13 cellular contexts compared by ENCODE assay signal in the genomic region with DNA sequence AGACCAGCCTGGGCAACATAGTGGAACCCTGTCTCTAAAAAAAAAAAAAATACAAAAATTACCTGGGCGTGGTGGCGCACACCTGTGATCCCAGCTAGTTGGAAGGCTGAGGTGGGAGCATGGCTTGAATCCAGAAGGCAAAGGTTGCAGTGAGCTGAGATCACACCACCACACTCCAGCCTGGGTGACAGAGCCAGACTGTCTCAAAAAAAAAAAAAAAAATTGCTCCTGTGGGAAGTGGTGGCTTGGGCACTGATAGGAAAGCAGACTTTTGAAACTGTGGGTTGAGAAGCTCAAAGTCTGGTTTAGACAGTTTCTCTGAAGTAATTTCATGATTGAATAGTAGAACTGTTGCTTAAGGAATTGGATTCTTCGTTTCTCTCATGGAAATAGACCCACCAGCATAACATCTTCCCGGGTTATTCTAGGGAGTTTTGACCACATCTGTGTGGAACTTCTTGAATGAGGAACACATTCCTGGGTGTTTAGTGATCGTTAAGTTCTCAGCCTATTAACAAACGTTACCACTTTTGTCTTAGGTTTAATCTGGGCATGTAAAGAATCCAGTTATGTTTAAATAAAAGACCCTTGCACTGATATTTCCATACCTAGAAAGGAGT. TPM values are rescaled to one million over a fixed set of nuclear protein-coding genes. Genes with fewer than 3 reads are reported as not detected.
DNase-seq lines count a peak whose midpoint lies in the region; ATAC-seq, FAIRE-seq and TF ChIP-seq lines count a peak whose summit lies in the region.
"Had no signal": no experiment of that assay in that cellular context is flagged by ENCODE, and none has a peak within 500 bp of the region (broad histone marks: within the 10 kb centered on the region; RNA-seq: fewer than 3 reads in every experiment).

No MANE protein-coding gene starts in this region.

- H3K27me3 Mint-ChIP-seq in activated T-helper 1 cell treated with anti-CD3 and anti-CD28 coated beads, Interleukin-12 subunit alpha, Interleukin-12 subunit beta, Interleukin-2, Interleukin-4 antibody, amounts not matched to agents 30 ng/mL and 10 ng/mL and 1 ng/mL, durations not matched to agents 14 hours and 24 hours and 36 hours (ENCODE audit: insufficient read depth): peaks cover 11% of the 10 kb centered on the region

- intact Hi-C loops in ascending aorta (cut with DNase I): loop anchor here (1.0 to 5.0 kb wide), 6 partner anchors 22 to 422 kb away; a partner anchor contains a TSS
- intact Hi-C loops in left colon (cut with DNase I, micrococcal nuclease): loop anchor here in 1 of 2 donors (2.0 kb wide), 1 partner anchor 64 kb away; no protein-coding TSS in a partner anchor
- intact Hi-C loops in activated T-helper 1 cell treated with anti-CD3 and anti-CD28 coated beads, Interleukin-12 subunit alpha, Interleukin-12 subunit beta, Interleukin-2, Interleukin-4 antibody, amounts not matched to agents 30 ng/mL and 10 ng/mL and 1 ng/mL, durations not matched to agents 14 hours and 24 hours and 36 hours (cut with micrococcal nuclease): loop anchor here (1.0 to 2.0 kb wide), 2 partner anchors 63 to 450 kb away; no protein-coding TSS in a partner anchor

- H3K4me3 ChIP-seq in ascending aorta: no peak overlapping the region
- H3K4me3 ChIP-seq in small intestine (ENCODE audit: low read depth in 1 of 2, low read length in 2 of 2): no peak overlapping the region

- no peaks in the 10 kb centered on the region for H3K36me3 ChIP-seq in ascending aorta
- H3K36me3 ChIP-seq in small intestine (ENCODE audit: control insufficient read depth in 2 of 2, insufficient read depth in 2 of 2, low read length in 2 of 2): no peaks in the 10 kb centered on the region

- DNase-seq in ELR (ENCODE audit: low read depth) (peak; percentile 47), ascending aorta (ENCODE audit: low spot score in 2 of 2) (no peak), left colon (peak in 1 of 2 donors; percentile 33), small intestine (peak; percentile 79), NCI-H510A (lab: John Stamatoyannopoulos, UW) (no peak), NCI-H2171 (lab: John Stamatoyannopoulos, UW) (no peak)
- no peak for DNase-seq in activated T-helper 1 cell treated with anti-CD3 and anti-CD28 coated beads, Interleukin-12 subunit alpha, Interleukin-12 subunit beta, Interleukin-2, Interleukin-4 antibody, amounts not matched to agents 30 ng/mL and 10 ng/mL and 1 ng/mL, durations not matched to agents 14 hours and 24 hours and 36 hours (ENCODE audit: low spot score)
- DNase-seq: DND-41; NK-92 treated with Interleukin-12 subunit alpha and Interleukin-12 subunit beta, amount 100 ng/mL, for 24 hours; occipital lobe had no signal

- H3K27ac Mint-ChIP-seq in activated T-helper 1 cell treated with anti-CD3 and anti-CD28 coated beads, Interleukin-12 subunit alpha, Interleukin-12 subunit beta, Interleukin-2, Interleukin-4 antibody, amounts not matched to agents 30 ng/mL and 10 ng/mL and 1 ng/mL, durations not matched to agents 14 hours and 24 hours and 36 hours: no peak overlapping the region

- H3K9me3 ChIP-seq in ascending aorta (no peaks in the 10 kb centered on the region), small intestine (ENCODE audit: control insufficient read depth, low read depth) (no peaks in the 10 kb centered on the region)

- no peaks in the 10 kb centered on the region for H3K36me3 Mint-ChIP-seq in activated T-helper 1 cell treated with anti-CD3 and anti-CD28 coated beads, Interleukin-12 subunit alpha, Interleukin-12 subunit beta, Interleukin-2, Interleukin-4 antibody, amounts not matched to agents 30 ng/mL and 10 ng/mL and 1 ng/mL, durations not matched to agents 14 hours and 24 hours and 36 hours (ENCODE audit: low read depth)
- H3K36me3 Mint-ChIP-seq: CD14-positive monocyte had no signal

- H3K27ac ChIP-seq in ascending aorta: peak overlapping the region; percentile 65 to 76
- peak overlapping the region in 1 of 2 donors; percentile 69 for H3K27ac ChIP-seq in small intestine (ENCODE audit: low read depth in 1 of 2, low read length in 1 of 2)

- peaks cover 15% of the 10 kb centered on the region for H3K4me1 Mint-ChIP-seq in activated T-helper 1 cell treated with anti-CD3 and anti-CD28 coated beads, Interleukin-12 subunit alpha, Interleukin-12 subunit beta, Interleukin-2, Interleukin-4 antibody, amounts not matched to agents 30 ng/mL and 10 ng/mL and 1 ng/mL, durations not matched to agents 14 hours and 24 hours and 36 hours (ENCODE audit: low read depth)

- no peaks in the 10 kb centered on the region for H3K9me3 Mint-ChIP-seq in activated T-helper 1 cell treated with anti-CD3 and anti-CD28 coated beads, Interleukin-12 subunit alpha, Interleukin-12 subunit beta, Interleukin-2, Interleukin-4 antibody, amounts not matched to agents 30 ng/mL and 10 ng/mL and 1 ng/mL, durations not matched to agents 14 hours and 24 hours and 36 hours
- H3K9me3 Mint-ChIP-seq: CD14-positive monocyte had no signal

- no peak for FAIRE-seq in small intestine (lab: Jason Lieb, UNC)
- FAIRE-seq: H1 had no signal

- no peak overlapping the region for H3K4me3 Mint-ChIP-seq in activated T-helper 1 cell treated with anti-CD3 and anti-CD28 coated beads, Interleukin-12 subunit alpha, Interleukin-12 subunit beta, Interleukin-2, Interleukin-4 antibody, amounts not matched to agents 30 ng/mL and 10 ng/mL and 1 ng/mL, durations not matched to agents 14 hours and 24 hours and 36 hours

- TF ChIP-seq CTCF in ascending aorta (IDR thresholded peaks at IDR 0.05): no peak

- WGBS in small intestine, 3 donors: 40 to 58% (median 42%) methylated on average over 6 of the region's 6 CpGs

- H3K27me3 ChIP-seq in ascending aorta: no peaks in the 10 kb centered on the region
- no peaks in the 10 kb centered on the region for H3K27me3 ChIP-seq in small intestine (ENCODE audit: control insufficient read depth in 2 of 2, insufficient read depth in 2 of 2, low read length in 2 of 2)

- peaks cover 9 to 24% of the 10 kb centered on the region in 2 donors for H3K4me1 ChIP-seq in ascending aorta
- H3K4me1 ChIP-seq in small intestine (ENCODE audit: control insufficient read depth in 2 of 2, insufficient read depth in 1 of 2, low read depth in 1 of 2, low read length in 1 of 2): no peaks in the 10 kb centered on the region

- ATAC-seq in left colon: peak; percentile 85
- no peak for ATAC-seq in HG03280 (IDR thresholded peaks at IDR 0.05; ENCODE audit: unreplicated experiment)

RNA-seq across cellular contexts. Expression of a gene that starts 33.5 kb away (rescaled TPM):
- 0.43 TPM for total RNA-seq in ascending aorta
- total RNA-seq in left colon: 1 to 10 TPM; 2.3 TPM
- under 1 TPM; 0.45 to 0.73 (median 0.54) TPM for polyA plus RNA-seq in small intestine
- 1.4 and 1.5 TPM in 2 replicates for total RNA-seq in activated T-helper 1 cell treated with anti-CD3 and anti-CD28 coated beads, Interleukin-12 subunit alpha, Interleukin-12 subunit beta, Interleukin-2, Interleukin-4 antibody, amounts not matched to agents 30 ng/mL and 10 ng/mL and 1 ng/mL, durations not matched to agents 14 hours and 24 hours and 36 hours
- polyA plus RNA-seq: CD14-positive monocyte had no signal

RNA-seq across cellular contexts. Expression of a gene that starts 58.4 kb away (rescaled TPM):
- total RNA-seq in ascending aorta (37.6 TPM), left colon (10 to 100 TPM in 1 of 2 donors, 1 to 10 TPM in 1; 9.7 to 10.2 TPM)
- 1 to 10 TPM; 1.8 to 7.5 (median 4.9) TPM for polyA plus RNA-seq in small intestine
- total RNA-seq in activated T-helper 1 cell treated with anti-CD3 and anti-CD28 coated beads, Interleukin-12 subunit alpha, Interleukin-12 subunit beta, Interleukin-2, Interleukin-4 antibody, amounts not matched to agents 30 ng/mL and 10 ng/mL and 1 ng/mL, durations not matched to agents 14 hours and 24 hours and 36 hours: 7.8 and 10.8 TPM in 2 replicates

Comparison
In these comparisons a context has a peak if more than half of its experiments do, and no peak if none do; other contexts are left out.
1. DNase-seq: peak in ELR (single experiment) and small intestine (single experiment); none in ascending aorta (0 of 2), NCI-H510A (single experiment), activated T-helper 1 cell treated with anti-CD3 and anti-CD28 coated beads, Interleukin-12 subunit alpha, Interleukin-12 subunit beta, Interleukin-2, Interleukin-4 antibody, amounts not matched to agents 30 ng/mL and 10 ng/mL and 1 ng/mL, durations not matched to agents 14 hours and 24 hours and 36 hours (single experiment) and NCI-H2171 (single experiment).